Comparison of ENCODE assay signal across 11 cellular contexts in the genomic region with DNA sequence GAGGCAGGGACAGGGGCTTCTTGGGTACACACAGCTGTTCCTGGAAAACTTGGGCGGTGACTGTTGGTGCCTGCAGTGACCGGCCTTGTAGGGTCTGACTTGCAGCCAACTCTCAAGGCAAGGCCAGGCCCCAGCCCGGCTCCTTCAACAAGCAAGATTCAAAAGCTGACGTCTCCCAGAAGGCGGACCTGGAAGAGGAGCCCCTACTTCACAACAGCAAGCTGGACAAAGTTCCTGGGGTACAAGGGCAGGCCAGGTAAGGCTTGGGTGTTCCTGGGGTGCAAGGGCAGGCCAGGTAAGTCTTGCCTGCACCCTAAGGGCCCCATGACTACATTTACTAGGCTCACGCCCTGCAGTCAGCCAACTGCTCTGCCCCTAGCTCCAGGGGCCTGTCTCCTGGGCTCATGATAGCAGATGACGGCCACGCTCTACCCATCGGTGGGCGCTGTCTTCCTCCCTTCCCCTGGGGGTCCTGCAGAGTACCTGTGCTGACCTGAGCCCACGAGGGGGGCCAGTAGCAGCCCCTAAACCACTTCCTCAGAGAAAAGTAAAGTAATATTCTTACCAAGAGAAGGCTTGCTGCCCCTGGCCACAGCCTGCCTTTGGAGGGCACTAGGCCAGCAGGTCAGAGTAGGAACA. TPM values are rescaled to one million over a fixed set of nuclear protein-coding genes. Genes with fewer than 3 reads are reported as not detected.
"Had no signal": no experiment of that assay in that cellular context is flagged by ENCODE, and none has a peak within 500 bp of the region (broad histone marks: within the 10 kb centered on the region; RNA-seq: fewer than 3 reads in every experiment).

No MANE protein-coding gene starts in this region.

RNA-seq across cellular contexts. Expression of a gene that starts 4.0 kb away (rescaled TPM):
- polyA plus RNA-seq: naive thymus-derived CD4-positive, alpha-beta T cell had no signal

RNA-seq across cellular contexts. Expression of a gene that starts 55.7 kb away (rescaled TPM):
- total RNA-seq: naive thymus-derived CD4-positive, alpha-beta T cell; natural killer cell; occipital lobe; osteoblast; pulmonary artery endothelial cell; smooth muscle cell; spleen; suprapubic skin; transverse colon; ureter had no signal
- polyA plus RNA-seq: naive thymus-derived CD4-positive, alpha-beta T cell; neural cell had no signal
